26 cellular contexts compared by ENCODE assay signal in the genomic region with DNA sequence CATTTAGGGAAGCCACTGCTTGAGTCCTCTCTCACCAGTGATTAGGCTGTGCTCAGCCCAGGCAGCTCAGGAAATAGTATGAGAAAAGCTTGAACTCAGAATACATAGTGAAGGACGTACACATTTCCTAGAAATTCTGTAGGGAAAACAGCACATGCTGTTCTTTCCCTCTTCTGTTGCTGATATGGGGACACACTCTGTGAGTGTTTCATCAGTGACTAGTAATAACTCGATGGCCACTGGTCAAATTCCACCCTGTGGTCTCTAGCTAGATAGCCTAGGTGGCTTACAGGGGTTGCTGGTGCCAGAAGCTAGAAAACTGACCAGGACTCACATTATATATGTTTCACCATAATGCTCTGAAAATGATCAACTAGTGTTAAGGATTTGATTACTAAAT.
DNase-seq lines count a peak whose midpoint lies in the region; ATAC-seq, FAIRE-seq and TF ChIP-seq lines count a peak whose summit lies in the region.
"Had no signal": no experiment of that assay in that cellular context is flagged by ENCODE, and none has a peak within 500 bp of the region (broad histone marks: within the 10 kb centered on the region; RNA-seq: fewer than 3 reads in every experiment).

No MANE protein-coding gene starts in this region.

- no peaks in the 10 kb centered on the region; the same call in 1 of the 2 replicates for H3K23me2 ChIP-seq in H1 (ENCODE audit: low read depth, low read length)

- POLR2A ChIA-PET in H1 (lab: Charles Lee; ENCODE audit: partially characterized antibody): no interaction called here

- H2BK5ac ChIP-seq in H1 (ENCODE audit: low read depth, low read length): no peak overlapping the region

- H3K27me3 Mint-ChIP-seq in neural progenitor cell (ENCODE audit: insufficient read depth, low read depth): peaks cover 5% of the 10 kb centered on the region
- H3K27me3 Mint-ChIP-seq in stimulated activated naive B cell treated with anti-CD40 and anti-IgM and Interleukin-4, amounts not matched to agents 10 μg/mL and 1 μg/mL and 100 μg/mL, for 72 hours: no peaks in the 10 kb centered on the region
- H3K27me3 Mint-ChIP-seq: CD4-positive, alpha-beta memory T cell had no signal

- H3K4me3 Mint-ChIP-seq in neural progenitor cell: no peak overlapping the region
- H3K4me3 Mint-ChIP-seq in stimulated activated naive B cell treated with anti-CD40 and anti-IgM and Interleukin-4, amounts not matched to agents 10 μg/mL and 1 μg/mL and 100 μg/mL, for 72 hours: no peak overlapping the region
- H3K4me3 Mint-ChIP-seq: CD14-positive monocyte; CD4-positive, alpha-beta memory T cell; CD4-positive, CD25-positive, alpha-beta regulatory T cell; CD8-positive, alpha-beta memory T cell had no signal

- H2BK20ac ChIP-seq in H1 (ENCODE audit: low read length): no peak overlapping the region

- no peak overlapping the region for H4K8ac ChIP-seq in H1 (ENCODE audit: extremely low read depth, insufficient read depth, low read length)

- CTCF ChIA-PET in H1 (lab: Charles Lee; ENCODE audit: partially characterized antibody): interaction anchor here (0.6 to 2.3 kb wide), 5 partner anchors 9 to 178 kb away, joined by 3 to 10 read pairs (median 6); no protein-coding TSS in a partner anchor

- H2BK12ac ChIP-seq in H1 (ENCODE audit: low read depth, low read length): no peak overlapping the region

- no peak for TF ChIP-seq CTCF in H1 (IDR thresholded peaks at IDR 0.05; ENCODE audit: control extremely low read depth in 1 of 3, insufficient read depth in 1 of 3, low read depth in 1 of 3, low read length in 3 of 3)
- no peak for TF ChIP-seq CTCF in neural progenitor cell (IDR thresholded peaks at IDR 0.05)
- no peak for TF ChIP-seq CTCF in testis (IDR thresholded peaks at IDR 0.05)

- ATAC-seq in stimulated activated naive B cell treated with anti-CD40 and anti-IgM and Interleukin-4, amounts not matched to agents 10 μg/mL and 1 μg/mL and 100 μg/mL, for 72 hours (replicated peaks): no peak
- ATAC-seq in GM18511 (IDR thresholded peaks at IDR 0.05; ENCODE audit: unreplicated experiment): no peak

- H3K14ac ChIP-seq in H1 (ENCODE audit: insufficient read length): no peak overlapping the region

- peak; percentile 37 for DNase-seq in HuH-7 (ENCODE audit: low spot score)
- no peak for DNase-seq in H1 (ENCODE audit: low read depth in 1 of 2, low spot score in 2 of 2)
- DNase-seq in neural progenitor cell (ENCODE audit: low spot score): no peak
- DNase-seq in stimulated activated naive B cell treated with anti-CD40 and anti-IgM and Interleukin-4, amounts not matched to agents 10 μg/mL and 1 μg/mL and 100 μg/mL, for 72 hours: no peak
- no peak for DNase-seq in testis
- DNase-seq in DMS79 (lab: John Stamatoyannopoulos, UW): no peak
- no peak for DNase-seq in amygdala (lab: John Stamatoyannopoulos, UW)
- DNase-seq: 8988T; ACHN; BE2C; C1 segment of cervical spinal cord; CD4-positive, alpha-beta memory T cell; CD4-positive, CD25-positive, alpha-beta regulatory T cell; CD8-positive, alpha-beta memory T cell; COR-L47; DMS 273 treated with DMSO at 0.1 percent for 48 hours; DMS153; DMS53; DMS79 treated with DMSO at 0.1 percent for 48 hours; GF-D8 had no signal

- no peak overlapping the region for H3K4ac ChIP-seq in H1 (replicated peaks; ENCODE audit: insufficient read length, low read depth, low read length)

- H3K27ac Mint-ChIP-seq in neural progenitor cell: peak overlapping the region; percentile 57
- peak overlapping the region; percentile 31 for H3K27ac Mint-ChIP-seq in stimulated activated naive B cell treated with anti-CD40 and anti-IgM and Interleukin-4, amounts not matched to agents 10 μg/mL and 1 μg/mL and 100 μg/mL, for 72 hours
- H3K27ac Mint-ChIP-seq: CD14-positive monocyte; CD4-positive, alpha-beta memory T cell; CD4-positive, CD25-positive, alpha-beta regulatory T cell; CD8-positive, alpha-beta memory T cell had no signal

- no peaks in the 10 kb centered on the region for H3K36me3 ChIP-seq in H1 (ENCODE audit: control insufficient read depth in 2 of 4, insufficient read depth in 4 of 4, low read length in 3 of 4)
- H3K36me3 ChIP-seq in neural progenitor cell: no peaks in the 10 kb centered on the region
- no peaks in the 10 kb centered on the region for H3K36me3 ChIP-seq in testis (ENCODE audit: low read depth, missing control alignments)
- H3K36me3 ChIP-seq: BE2C, BLaER1 had no signal

- intact Hi-C loops in testis (cut with DNase I; ENCODE audit: low total_unique reads): no loop called here

- H3K9me3 Mint-ChIP-seq in neural progenitor cell: peaks cover 10% of the 10 kb centered on the region
- peaks cover 6% of the 10 kb centered on the region in 2 donors for H3K9me3 Mint-ChIP-seq in stimulated activated naive B cell treated with anti-CD40 and anti-IgM and Interleukin-4, amounts not matched to agents 10 μg/mL and 1 μg/mL and 100 μg/mL, for 72 hours

- no peak for FAIRE-seq in H1 (lab: Jason Lieb, UNC)
- FAIRE-seq: A204.1, G401.6, GM12891 had no signal

- H2BK15ac ChIP-seq in H1 (ENCODE audit: low read length): 0 out of 2 replicates have a peak overlapping the region, but pooled peaks have one; percentile 74

- H3K56ac ChIP-seq in H1 (replicated peaks; ENCODE audit: insufficient read length, low read depth, low read length): no peak overlapping the region

- H3F3A ChIP-seq in neural progenitor cell (ENCODE audit: low read depth): no peaks in the 10 kb centered on the region

- H4K5ac ChIP-seq in H1 (ENCODE audit: insufficient read length, low read depth, low read length): no peak overlapping the region

- H3K23ac ChIP-seq in H1 (ENCODE audit: insufficient read length): no peak overlapping the region

- H2AFZ ChIP-seq in H1 (ENCODE audit: low read length) (peak overlapping the region; percentile 69; the same call in 1 of the 2 replicates), neural progenitor cell (replicated peaks) (peak overlapping the region; percentile 24)

- no peaks in the 10 kb centered on the region for H3K9me3 ChIP-seq in H1 (ENCODE audit: insufficient read depth in 2 of 2, low read depth in 1 of 2, low read length in 1 of 2)
- no peaks in the 10 kb centered on the region for H3K9me3 ChIP-seq in neural progenitor cell (ENCODE audit: low read depth)
- no peaks in the 10 kb centered on the region for H3K9me3 ChIP-seq in testis
- H3K9me3 ChIP-seq: BE2C, BLaER1 had no signal

- H3K18ac ChIP-seq in H1 (ENCODE audit: extremely low read depth, low read length): no peak overlapping the region; the same call in 1 of the 2 replicates

- 93% methylated on average over 2 of the region's 2 CpGs; no CpG with 5 or more reads in 1 of the 2 experiments for WGBS in H1 (ENCODE audit: extremely low coverage in 1 of 2, insufficient coverage in 1 of 2, insufficient read length in 1 of 2, insufficient replicate concordance in 2 of 2, low coverage in 1 of 2, low lambda C conversion rate in 2 of 2, missing lambda C conversion rate in 1 of 2), 2 experiments
- 60 to 79% methylated on average over 2 of the region's 2 CpGs for WGBS in testis, 2 donors

- H3K27ac ChIP-seq in H1 (ENCODE audit: low read depth, low read length) (no peak overlapping the region), neural progenitor cell (no peak overlapping the region), testis (no peak overlapping the region)
- H3K27ac ChIP-seq: BLaER1 had no signal

- no peaks in the 10 kb centered on the region for H3K27me3 ChIP-seq in H1 (replicated peaks in 1 of 4; ENCODE audit: control insufficient read depth in 3 of 4, extremely low read depth in 1 of 4, insufficient read depth in 3 of 4, low read length in 3 of 4)
- no peaks in the 10 kb centered on the region for H3K27me3 ChIP-seq in neural progenitor cell
- no peaks in the 10 kb centered on the region for H3K27me3 ChIP-seq in testis
- H3K27me3 ChIP-seq: BE2C, BLaER1 had no signal

- no peak overlapping the region for H2BK120ac ChIP-seq in H1 (replicated peaks; ENCODE audit: low read depth, low read length)

- H4K20me1 ChIP-seq in H1 (replicated peaks in 1 of 2; ENCODE audit: control insufficient read depth in 1 of 2, insufficient read depth in 2 of 2, low read length in 2 of 2) (no peaks in the 10 kb centered on the region), neural progenitor cell (ENCODE audit: low read depth) (no peaks in the 10 kb centered on the region)
- H4K20me1 ChIP-seq: BLaER1 had no signal

- no peak overlapping the region for H3K9ac ChIP-seq in H1 (replicated peaks in 1 of 4; ENCODE audit: extremely low read depth in 1 of 4, low read depth in 3 of 4, low read length in 3 of 4)
- no peak overlapping the region for H3K9ac ChIP-seq in neural progenitor cell
- H3K9ac ChIP-seq: BLaER1 had no signal

- TF ChIP-seq POLR2A in H1 (IDR thresholded peaks at IDR 0.05; ENCODE audit: control extremely low read depth in 1 of 2, low read depth in 2 of 2, low read length in 2 of 2) (no peak), testis (IDR thresholded peaks at IDR 0.05) (no peak)

- H3K4me3 ChIP-seq in H1 (ENCODE audit: extremely low read depth in 1 of 4, insufficient read depth in 2 of 4, low read depth in 3 of 4, low read length in 4 of 4) (no peak overlapping the region), neural progenitor cell (no peak overlapping the region), testis (no peak overlapping the region)
- H3K4me3 ChIP-seq: BLaER1 had no signal

- H3K36me3 Mint-ChIP-seq in neural progenitor cell: no peaks in the 10 kb centered on the region
- H3K36me3 Mint-ChIP-seq in stimulated activated naive B cell treated with anti-CD40 and anti-IgM and Interleukin-4, amounts not matched to agents 10 μg/mL and 1 μg/mL and 100 μg/mL, for 72 hours: no peaks in the 10 kb centered on the region
- H3K36me3 Mint-ChIP-seq: CD14-positive monocyte; CD4-positive, alpha-beta memory T cell; CD4-positive, CD25-positive, alpha-beta regulatory T cell had no signal

- no peak for TF ChIP-seq RAD21 in H1 (IDR thresholded peaks at IDR 0.05 in 1 of 2, conservative IDR thresholded peaks at IDR 0.05 in 1 of 2; ENCODE audit: low read depth in 2 of 2, low read length in 2 of 2)

- H4K91ac ChIP-seq in H1 (replicated peaks; ENCODE audit: insufficient read length, low read length): no peak overlapping the region

- no peaks in the 10 kb centered on the region for H3K79me2 ChIP-seq in H1 (ENCODE audit: control insufficient read depth in 1 of 2, insufficient read depth in 2 of 2, low read length in 2 of 2)
- H3K79me2 ChIP-seq in neural progenitor cell (ENCODE audit: low read depth): no peaks in the 10 kb centered on the region

- no peaks in the 10 kb centered on the region for H3K79me1 ChIP-seq in H1 (ENCODE audit: low read depth, low read length)

- peaks cover 4% of the 10 kb centered on the region for H3K4me1 Mint-ChIP-seq in neural progenitor cell
- H3K4me1 Mint-ChIP-seq in stimulated activated naive B cell treated with anti-CD40 and anti-IgM and Interleukin-4, amounts not matched to agents 10 μg/mL and 1 μg/mL and 100 μg/mL, for 72 hours: peaks cover 0 to 3% of the 10 kb centered on the region in 2 donors
- H3K4me1 Mint-ChIP-seq: CD14-positive monocyte; CD4-positive, alpha-beta memory T cell; CD4-positive, CD25-positive, alpha-beta regulatory T cell; CD8-positive, alpha-beta memory T cell had no signal

- H3K4me2 ChIP-seq in H1 (ENCODE audit: insufficient read depth in 1 of 2, low read depth in 2 of 2, low read length in 2 of 2): no peak overlapping the region
- no peak overlapping the region for H3K4me2 ChIP-seq in neural progenitor cell
- H3K4me2 ChIP-seq: BLaER1 had no signal

- no peak overlapping the region for H2AK5ac ChIP-seq in H1 (ENCODE audit: low read depth, low read length)

- no peak for TF ChIP-seq EP300 in H1 (IDR thresholded peaks at IDR 0.05; ENCODE audit: borderline replicate concordance in 1 of 2, low read depth in 2 of 2, low read length in 2 of 2)

- H3K4me1 ChIP-seq in H1 (replicated peaks in 1 of 4; ENCODE audit: control insufficient read depth in 3 of 4, insufficient read depth in 4 of 4, low read length in 3 of 4) (no peaks in the 10 kb centered on the region), neural progenitor cell (no peaks in the 10 kb centered on the region), testis (peaks cover 4% of the 10 kb centered on the region)
- H3K4me1 ChIP-seq: BE2C, BLaER1 had no signal
